ENCODE assay signal across 17 cellular contexts in the genomic region with DNA sequence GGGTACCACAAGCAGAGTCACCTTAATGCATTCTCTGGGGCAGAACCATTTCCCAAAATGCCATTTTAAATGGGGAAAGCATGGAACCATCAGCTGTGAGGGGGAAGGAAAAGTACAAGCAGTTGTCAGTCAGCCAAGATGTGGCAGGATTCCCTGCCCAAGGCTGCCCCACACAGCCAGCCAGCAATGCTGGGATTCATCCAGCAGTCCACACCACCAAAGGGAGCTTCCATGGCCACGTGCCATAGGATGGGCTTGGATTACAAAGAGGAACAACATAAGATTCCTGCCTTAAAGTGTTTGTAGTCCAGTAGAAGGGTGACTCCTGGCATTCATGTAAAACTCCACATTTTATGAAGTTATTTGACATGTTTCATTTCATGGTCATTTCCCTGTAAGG.
"Had no signal": no experiment of that assay in that cellular context is flagged by ENCODE, and none has a peak within 500 bp of the region (broad histone marks: within the 10 kb centered on the region; RNA-seq: fewer than 3 reads in every experiment).

No MANE protein-coding gene starts in this region.

- H3K36me3 Mint-ChIP-seq: activated naive CD8-positive, alpha-beta T cell treated with anti-CD3 and anti-CD28 coated beads for 36 hours; stimulated activated effector memory CD8-positive, alpha-beta T cell treated with anti-CD3 and anti-CD28 coated beads, Interleukin-12 subunit alpha, Interleukin-12 subunit beta, amount 100 ng/mL, for 72 hours had no signal

- H3K27me3 Mint-ChIP-seq: activated CD4-positive, alpha-beta T cell treated with anti-CD3 and anti-CD28 coated beads for 36 hours; activated CD8-positive, alpha-beta T cell treated with anti-CD3 and anti-CD28 coated beads for 36 hours; activated naive CD8-positive, alpha-beta T cell treated with anti-CD3 and anti-CD28 coated beads for 36 hours had no signal

- H2AFZ ChIP-seq: parathyroid adenoma had no signal

- H3K27ac ChIP-seq: dorsolateral prefrontal cortex, esophagus muscularis mucosa, heart left ventricle, left ventricle myocardium inferior, parathyroid adenoma, thyroid gland, VCaP had no signal

- H3K36me3 ChIP-seq: esophagus muscularis mucosa, heart left ventricle, left ventricle myocardium inferior, thyroid gland had no signal

- H3K27ac Mint-ChIP-seq: activated CD4-positive, alpha-beta T cell treated with anti-CD3 and anti-CD28 coated beads for 36 hours; activated CD8-positive, alpha-beta T cell treated with anti-CD3 and anti-CD28 coated beads for 36 hours; activated naive CD8-positive, alpha-beta T cell treated with anti-CD3 and anti-CD28 coated beads for 36 hours; activated T-cell treated with anti-CD3 and anti-CD28 coated beads, Interleukin-2, amount 50 U/mL, for 72 hours; stimulated activated effector memory CD8-positive, alpha-beta T cell treated with anti-CD3 and anti-CD28 coated beads, Interleukin-12 subunit alpha, Interleukin-12 subunit beta, amount 100 ng/mL, for 72 hours had no signal

- H3K27me3 ChIP-seq: esophagus muscularis mucosa, thyroid gland had no signal

- H3K9me3 ChIP-seq: esophagus muscularis mucosa, heart left ventricle, left ventricle myocardium inferior, thyroid gland had no signal

- H3K79me2 ChIP-seq: parathyroid adenoma had no signal

- H3K4me3 ChIP-seq: dorsolateral prefrontal cortex, esophagus muscularis mucosa, heart left ventricle, left ventricle myocardium inferior, thyroid gland had no signal

- H3K9me3 Mint-ChIP-seq: activated CD8-positive, alpha-beta T cell treated with anti-CD3 and anti-CD28 coated beads for 36 hours; activated naive CD8-positive, alpha-beta T cell treated with anti-CD3 and anti-CD28 coated beads for 36 hours; activated T-cell treated with anti-CD3 and anti-CD28 coated beads, Interleukin-2, amount 50 U/mL, for 72 hours; neural crest cell; stimulated activated effector memory CD8-positive, alpha-beta T cell treated with anti-CD3 and anti-CD28 coated beads, Interleukin-12 subunit alpha, Interleukin-12 subunit beta, amount 100 ng/mL, for 72 hours had no signal

- DNase-seq: activated CD4-positive, alpha-beta T cell treated with anti-CD3 and anti-CD28 coated beads for 36 hours; activated CD8-positive, alpha-beta memory T cell treated with anti-CD3 and anti-CD28 coated beads, Interleukin-2, amount 50 U/mL, for 4 hours; activated CD8-positive, alpha-beta T cell treated with anti-CD3 and anti-CD28 coated beads for 36 hours; activated gamma-delta T cell treated with Interleukin-2 at 50 U/mL for 16 hours; activated naive CD8-positive, alpha-beta T cell treated with anti-CD3 and anti-CD28 coated beads for 36 hours; activated T-cell treated with anti-CD3 and anti-CD28 coated beads, Interleukin-2, amount 50 U/mL, for 72 hours; aorta; dorsolateral prefrontal cortex; heart left ventricle; islet precursor cell; left ventricle myocardium inferior; thyroid gland had no signal

- H3K4me1 ChIP-seq: left ventricle myocardium inferior, parathyroid adenoma, thyroid gland had no signal

- H3K9ac ChIP-seq: parathyroid adenoma had no signal

- H3K4me1 Mint-ChIP-seq: activated CD4-positive, alpha-beta T cell treated with anti-CD3 and anti-CD28 coated beads for 36 hours; activated naive CD8-positive, alpha-beta T cell treated with anti-CD3 and anti-CD28 coated beads for 36 hours; neural crest cell; stimulated activated effector memory CD8-positive, alpha-beta T cell treated with anti-CD3 and anti-CD28 coated beads, Interleukin-12 subunit alpha, Interleukin-12 subunit beta, amount 100 ng/mL, for 72 hours had no signal

- H3K4me3 Mint-ChIP-seq: activated CD4-positive, alpha-beta T cell treated with anti-CD3 and anti-CD28 coated beads for 36 hours; activated CD8-positive, alpha-beta T cell treated with anti-CD3 and anti-CD28 coated beads for 36 hours; activated naive CD8-positive, alpha-beta T cell treated with anti-CD3 and anti-CD28 coated beads for 36 hours; activated T-cell treated with anti-CD3 and anti-CD28 coated beads, Interleukin-2, amount 50 U/mL, for 72 hours; neural crest cell; stimulated activated effector memory CD8-positive, alpha-beta T cell treated with anti-CD3 and anti-CD28 coated beads, Interleukin-12 subunit alpha, Interleukin-12 subunit beta, amount 100 ng/mL, for 72 hours had no signal
